Comparison of ENCODE assay signal across 14 cellular contexts in genomic region chr7:116315293-116315692, GRCh38.
DNase-seq lines count a peak whose midpoint lies in the region; ATAC-seq, FAIRE-seq and TF ChIP-seq lines count a peak whose summit lies in the region.
"Had no signal": no experiment of that assay in that cellular context is flagged by ENCODE, and none has a peak within 500 bp of the region (broad histone marks: within the 10 kb centered on the region; RNA-seq: fewer than 3 reads in every experiment).

No MANE protein-coding gene starts in this region.

- DNase-seq in MCF 10A (ENCODE audit: unreplicated experiment) (peak; percentile 81), breast epithelium (ENCODE audit: low spot score in 2 of 2) (no peak), brain microvascular endothelial cell (peak; percentile 82), iris pigment epithelial cell (ENCODE audit: low read depth) (peak; percentile 48), urothelium cell line (ENCODE audit: low spot score) (peak; percentile 58), NCI-H2171 treated with DMSO at 0.1 percent for 48 hours (lab: John Stamatoyannopoulos, UW) (no peak), NCI-H2081 treated with DMSO at 0.1 percent for 48 hours (lab: John Stamatoyannopoulos, UW) (no peak)
- DNase-seq: activated gamma-delta T cell treated with Interleukin-2 at 50 U/mL for 16 hours, colonic mucosa, H9, KG1 had no signal

- no peaks in the 10 kb centered on the region for H3K36me3 ChIP-seq in breast epithelium
- no peaks in the 10 kb centered on the region for H3K36me3 ChIP-seq in brain microvascular endothelial cell (replicated peaks)
- H3K36me3 ChIP-seq: colonic mucosa had no signal

- no peaks in the 10 kb centered on the region for H3K9me3 Mint-ChIP-seq in MCF 10A (ENCODE audit: unreplicated experiment)

- H3K27me3 ChIP-seq in breast epithelium (no peaks in the 10 kb centered on the region), brain microvascular endothelial cell (replicated peaks) (no peaks in the 10 kb centered on the region)
- H3K27me3 ChIP-seq: colonic mucosa had no signal

- no peaks in the 10 kb centered on the region for H3K27me3 Mint-ChIP-seq in MCF 10A (ENCODE audit: insufficient read depth, unreplicated experiment)

- in situ Hi-C loops in brain microvascular endothelial cell (cut with HindIII; ENCODE audit: low pct_ligation_motif_present, low sequenced_read_pairs) = no loop called here

- no peak for TF ChIP-seq POLR2A in breast epithelium (IDR thresholded peaks at IDR 0.05)

- BruUV-seq in MCF 10A (replicated peaks; lab: Mats Ljungman, UMichigan) = no TSS peak

- H3K4me1 Mint-ChIP-seq in MCF 10A (ENCODE audit: insufficient read depth, unreplicated experiment) = peaks cover 17% of the 10 kb centered on the region

- H3K9me3 ChIP-seq in breast epithelium = no peaks in the 10 kb centered on the region
- H3K9me3 ChIP-seq: colonic mucosa had no signal

- no peak for FAIRE-seq in urothelium cell line (lab: Jason Lieb, UNC)
- FAIRE-seq: G401.6 had no signal

- POLR2A ChIA-PET in MCF 10A (lab: Yijun Ruan, JAX) = interaction anchor here (0.6 to 3.5 kb wide), 22 partner anchors 9 to 255 kb away, joined by 3 to 47 read pairs (median 5); no protein-coding TSS in a partner anchor

- H3K27ac Mint-ChIP-seq in MCF 10A (ENCODE audit: low read depth, unreplicated experiment) = peak overlapping the region; percentile 88

- ATAC-seq in GM18511 (IDR thresholded peaks at IDR 0.05; ENCODE audit: unreplicated experiment) = no peak

- CTCF ChIA-PET in MCF 10A (lab: Yijun Ruan, JAX) = interaction anchor here (0.7 to 1.7 kb wide), 8 partner anchors 24 to 212 kb away, joined by 3 to 6 read pairs (median 4); no protein-coding TSS in a partner anchor

- H3K4me3 ChIP-seq in breast epithelium = no peak overlapping the region
- no peak overlapping the region for H3K4me3 ChIP-seq in brain microvascular endothelial cell (ENCODE audit: low read depth, low read length)
- H3K4me3 ChIP-seq: colonic mucosa had no signal

- peak overlapping the region; percentile 42 for H3K4me3 Mint-ChIP-seq in MCF 10A (ENCODE audit: unreplicated experiment)
- H3K4me3 Mint-ChIP-seq: H9 had no signal

- H3K4me1 ChIP-seq in breast epithelium = no peaks in the 10 kb centered on the region
- H3K4me1 ChIP-seq: colonic mucosa had no signal

- TF ChIP-seq CTCF in MCF 10A (IDR thresholded peaks at IDR 0.05; ENCODE audit: unreplicated experiment) (no peak), breast epithelium (IDR thresholded peaks at IDR 0.05) (no peak), brain microvascular endothelial cell (IDR thresholded peaks at IDR 0.05; ENCODE audit: low read depth, low read length, missing control alignments) (no peak)

- intact Hi-C loops in MCF 10A (cut with micrococcal nuclease) (loop anchor here (10.0 kb wide), 1 partner anchor 110 kb away; no protein-coding TSS in a partner anchor), breast epithelium (cut with DNase I; ENCODE audit: low total_unique reads) (no loop called here)

- H3K27ac ChIP-seq in breast epithelium = no peak overlapping the region
- peak overlapping the region; percentile 89 for H3K27ac ChIP-seq in brain microvascular endothelial cell
- H3K27ac ChIP-seq: 22Rv1, colonic mucosa had no signal

- H3K36me3 Mint-ChIP-seq in MCF 10A (ENCODE audit: insufficient read depth, unreplicated experiment) = peaks cover 7% of the 10 kb centered on the region

Comparison
In these comparisons a context has a peak if more than half of its experiments do, and no peak if none do; other contexts are left out.
1. DNase-seq: peak in MCF 10A (single experiment), brain microvascular endothelial cell (single experiment), iris pigment epithelial cell (single experiment) and urothelium cell line (single experiment); none in breast epithelium (0 of 2), NCI-H2171 treated with DMSO at 0.1 percent for 48 hours (single experiment) and NCI-H2081 treated with DMSO at 0.1 percent for 48 hours (single experiment).